In genomic region chr17:30084773-30085172, GRCh38 we compare ENCODE assay signal across 20 cellular contexts. TPM values are rescaled to one million over a fixed set of nuclear protein-coding genes. Genes with fewer than 3 reads are reported as not detected.
DNase-seq lines count a peak whose midpoint lies in the region; ATAC-seq and TF ChIP-seq lines count a peak whose summit lies in the region.
"Had no signal": no experiment of that assay in that cellular context is flagged by ENCODE, and none has a peak within 500 bp of the region (broad histone marks: within the 10 kb centered on the region; RNA-seq: fewer than 3 reads in every experiment).

No MANE protein-coding gene starts in this region.

- ATAC-seq in T-cell (replicated peaks in 1 of 4) = no peak

- TF ChIP-seq CTCF in esophagus muscularis mucosa (IDR thresholded peaks at IDR 0.05) = no peak

- H3K36me3 ChIP-seq in esophagus muscularis mucosa = no peaks in the 10 kb centered on the region
- H3K36me3 ChIP-seq: BLaER1, Peyer's patch had no signal

- no peak for TF ChIP-seq EP300 in esophagus muscularis mucosa (IDR thresholded peaks at IDR 0.05)

- H3K4me1 ChIP-seq in esophagus muscularis mucosa = no peaks in the 10 kb centered on the region
- H3K4me1 ChIP-seq: BLaER1, Peyer's patch had no signal

- H3K27me3 Mint-ChIP-seq in T-cell = peaks cover 3 to 8% of the 10 kb centered on the region in 2 donors

- H3K9me3 ChIP-seq in esophagus muscularis mucosa = no peaks in the 10 kb centered on the region
- H3K9me3 ChIP-seq: BLaER1, Peyer's patch had no signal

- no peak overlapping the region for H3K27ac ChIP-seq in esophagus muscularis mucosa (replicated peaks in 1 of 4)
- H3K27ac ChIP-seq: 22Rv1, BLaER1, Peyer's patch had no signal

- CTCF ChIA-PET in T-cell (lab: Charles Lee) = no interaction called here

- H3K4me3 ChIP-seq in esophagus muscularis mucosa = no peak overlapping the region
- H3K4me3 ChIP-seq: BLaER1, Peyer's patch had no signal

- no peak overlapping the region for H3K27ac Mint-ChIP-seq in T-cell
- H3K27ac Mint-ChIP-seq: CD4-positive, alpha-beta T cell; T-helper 1 cell treated with Interleukin-12 subunit alpha and Interleukin-12 subunit beta and Interleukin-4 antibody, amounts not matched to agents 30 μg/mL and 1 μg/mL, for 36 hours had no signal

- no peak for TF ChIP-seq POLR2A in esophagus muscularis mucosa (IDR thresholded peaks at IDR 0.05; ENCODE audit: low read depth)

- intact Hi-C loops in esophagus muscularis mucosa (cut with DNase I) = no loop called here

- H3K9me3 Mint-ChIP-seq in T-cell = no peaks in the 10 kb centered on the region
- H3K9me3 Mint-ChIP-seq: CD4-positive, alpha-beta T cell; T-helper 1 cell treated with Interleukin-12 subunit alpha and Interleukin-12 subunit beta and Interleukin-4 antibody, amounts not matched to agents 30 μg/mL and 1 μg/mL, for 36 hours had no signal

- peaks cover 0 to 31% (median 0%) of the 10 kb centered on the region in 4 donors for H3K27me3 ChIP-seq in esophagus muscularis mucosa
- H3K27me3 ChIP-seq: BLaER1, Peyer's patch had no signal

- POLR2A ChIA-PET in T-cell (lab: Charles Lee) = interaction anchor here in 1 of 2 donors (0.6 kb wide), 1 partner anchor 11 kb away, joined by 5 read pairs; no protein-coding TSS in a partner anchor

- H3K4me1 Mint-ChIP-seq in T-cell = no peaks in the 10 kb centered on the region

- DNase-seq in DMS153 (lab: John Stamatoyannopoulos, UW) = peak; percentile 10
- DNase-seq in DMS153 treated with DMSO at 0.1 percent for 48 hours (lab: John Stamatoyannopoulos, UW; ENCODE audit: unreplicated experiment) = no peak
- peak; percentile 15 for DNase-seq in DMS79 (lab: John Stamatoyannopoulos, UW)
- DNase-seq in NCI-H510A treated with DMSO at 0.1 percent for 48 hours (lab: John Stamatoyannopoulos, UW) = peak; percentile 79
- DNase-seq in left kidney (ENCODE audit: low read depth, low spot score) = peak; percentile 84
- no peak for DNase-seq in T-cell
- no peak for DNase-seq in mucosa of gallbladder (ENCODE audit: low spot score)
- DNase-seq in esophagus muscularis mucosa (ENCODE audit: extremely low spot score) = no peak
- DNase-seq: ACHN; CD4-positive, alpha-beta T cell; COR-L47; EL; GF-D8; Kasumi-1; NCI-H187; NCI-H69; Peyer's patch had no signal

- no peak overlapping the region for H3K4me3 Mint-ChIP-seq in T-cell
- H3K4me3 Mint-ChIP-seq: CD4-positive, alpha-beta T cell; T-helper 1 cell treated with Interleukin-12 subunit alpha and Interleukin-12 subunit beta and Interleukin-4 antibody, amounts not matched to agents 30 μg/mL and 1 μg/mL, for 36 hours had no signal

- H3K36me3 Mint-ChIP-seq in T-cell = no peaks in the 10 kb centered on the region

- 32% methylated on average over 6 of the region's 6 CpGs for WGBS in esophagus muscularis mucosa

RNA-seq across cellular contexts. Expression of gene NSRP1, which starts 31.8 kb away (rescaled TPM):
- 10 to 100 TPM; 24.6 to 31.9 (median 28.5) TPM for total RNA-seq in T-cell
- 23.1 TPM for total RNA-seq in mucosa of gallbladder
- 10 to 100 TPM; 20.0 to 38.6 (median 30.3) TPM for total RNA-seq in esophagus muscularis mucosa

Comparison
In these comparisons a context has a peak if more than half of its experiments do, and no peak if none do; other contexts are left out.
1. DNase-seq: peak in DMS153 (single experiment), DMS79 (single experiment), NCI-H510A treated with DMSO at 0.1 percent for 48 hours (single experiment) and left kidney (single experiment); none in DMS153 treated with DMSO at 0.1 percent for 48 hours (single experiment), T-cell (0 of 34), mucosa of gallbladder (single experiment) and esophagus muscularis mucosa (single experiment).